Comparison of ENCODE assay signal across 8 cellular contexts in the genomic region with DNA sequence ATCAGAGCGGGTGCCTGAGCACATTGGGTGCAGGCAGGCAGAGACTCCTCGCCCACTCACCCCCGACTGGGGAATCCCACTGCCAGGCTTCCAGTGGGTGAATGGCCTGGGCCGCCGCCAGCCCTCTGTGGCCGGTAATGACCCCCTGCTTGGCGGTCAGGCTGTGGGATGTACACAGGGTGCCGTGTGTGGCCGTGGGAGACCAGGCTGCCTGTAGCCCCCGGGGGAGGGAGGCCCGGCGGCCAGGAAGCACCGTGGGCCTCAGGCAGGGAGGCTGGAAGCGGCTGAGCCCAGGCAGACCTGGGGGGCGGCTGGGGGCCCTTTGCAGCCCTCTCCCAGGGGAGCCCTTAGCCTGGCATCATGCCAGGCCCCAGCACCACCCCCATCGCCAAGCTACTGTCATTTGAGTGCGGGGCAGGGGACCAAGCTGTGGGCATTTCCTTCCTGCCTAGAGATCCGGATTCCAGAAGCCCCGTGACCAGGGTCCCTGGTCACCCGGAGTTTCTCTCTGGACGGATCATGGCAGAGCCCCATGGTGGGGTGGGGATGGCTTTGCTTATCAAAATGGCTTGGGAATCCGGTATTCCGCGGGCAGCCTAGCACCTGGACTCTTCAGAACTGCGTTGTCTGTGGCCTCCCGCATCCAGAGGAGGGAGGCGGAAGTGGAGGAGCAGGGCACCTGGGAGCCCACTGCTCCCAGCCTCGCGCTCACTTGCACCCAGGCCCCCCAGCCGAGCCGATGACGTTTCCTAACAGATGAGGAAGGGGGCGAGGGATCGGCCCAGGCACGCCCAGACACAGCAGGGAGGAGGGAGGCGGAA. TPM values are rescaled to one million over a fixed set of nuclear protein-coding genes. Genes with fewer than 3 reads are reported as not detected.
A peak's percentile ranks its signal among the peaks of the same experiment; 100 is the strongest.
DNase-seq lines count a peak whose midpoint lies in the region; ATAC-seq and TF ChIP-seq lines count a peak whose summit lies in the region.

No MANE protein-coding gene starts in this region.

- TF ChIP-seq POLR2A in heart left ventricle (IDR thresholded peaks at IDR 0.05): no peak

- BruUV-seq in Panc1 (replicated peaks; lab: Mats Ljungman, UMichigan): no TSS peak

- H3K4me1 ChIP-seq in Panc1 (ENCODE audit: control insufficient read depth, insufficient read depth, low read length): peaks cover 45% of the 10 kb centered on the region
- H3K4me1 ChIP-seq in heart left ventricle: peaks cover 3 to 68% (median 55%) of the 10 kb centered on the region in 12 donors
- peaks cover 20 to 36% of the 10 kb centered on the region in 2 experiments for H3K4me1 ChIP-seq in trophoblast cell (ENCODE audit: control insufficient read depth in 1 of 2, insufficient read depth in 2 of 2, low read length in 2 of 2)

- peak overlapping the region; percentile 91 for H3K9ac ChIP-seq in trophoblast cell (ENCODE audit: low read length)

- 4 to 10% (median 8%) methylated on average over 25 to 36 of the region's 36 CpGs for WGBS in heart left ventricle, 4 donors
- no CpG with 5 or more reads among the region's 36 CpGs for WGBS in trophoblast cell (ENCODE audit: extremely low coverage, insufficient coverage, insufficient read length)

- H2BK5ac ChIP-seq in trophoblast cell (ENCODE audit: low read depth, low read length, poor library complexity): peak overlapping the region; percentile 43

- H4K12ac ChIP-seq in trophoblast cell (ENCODE audit: low read depth, low read length): peak overlapping the region; percentile 31

- TF ChIP-seq CTCF in Panc1 (IDR thresholded peaks at IDR 0.05) (no peak), heart left ventricle (IDR thresholded peaks at IDR 0.05) (no peak)

- H3K27ac Mint-ChIP-seq in activated naive CD4-positive, alpha-beta T cell treated with anti-CD3 and anti-CD28 coated beads, Interleukin-2, amount 50 U/mL, for 72 hours: peak overlapping the region; percentile 91 to 95

- H3K27ac ChIP-seq in Panc1 (ENCODE audit: low read length): peak overlapping the region; percentile 98
- H3K27ac ChIP-seq in heart left ventricle: peak overlapping the region; percentile 27 to 95 (median 84)
- peak overlapping the region; percentile 63 for H3K27ac ChIP-seq in trophoblast cell (ENCODE audit: low read depth, low read length)

- H3K23ac ChIP-seq in trophoblast cell (ENCODE audit: low read length): no peak overlapping the region

- peak overlapping the region; percentile 95 for H3K4ac ChIP-seq in trophoblast cell (ENCODE audit: low read depth, low read length)

- in situ Hi-C loops in Panc1 (cut with HindIII; ENCODE audit: low pct_unique_long_range_greater_than_20kb, low sequenced_read_pairs): no loop called here

- peaks cover 20% of the 10 kb centered on the region for H3K79me1 ChIP-seq in trophoblast cell (ENCODE audit: low read length)

- DNase-seq in D341Med (ENCODE audit: low spot score) (peak; percentile 68), Panc1 (ENCODE audit: low read depth, low spot score) (no peak), heart left ventricle (peak; percentile 66 to 81 (median 73)), trophoblast cell (peak; percentile 52 to 56)
- peak; percentile 48 to 84 for DNase-seq in activated naive CD4-positive, alpha-beta T cell treated with anti-CD3 and anti-CD28 coated beads, Interleukin-2, amount 50 U/mL, for 72 hours (ENCODE audit: low spot score in 2 of 2)

- peaks cover 33% of the 10 kb centered on the region for H3K79me2 ChIP-seq in trophoblast cell (ENCODE audit: control insufficient read depth, insufficient read depth, low read length, poor library complexity)

- no peaks in the 10 kb centered on the region; the same call in 1 of the 2 replicates for H3K36me3 ChIP-seq in Panc1 (ENCODE audit: control insufficient read depth, insufficient read depth, low read length)
- H3K36me3 ChIP-seq in heart left ventricle: peaks cover 0 to 6% (median 0%) of the 10 kb centered on the region in 9 donors
- peaks cover 14 to 18% of the 10 kb centered on the region in 2 experiments for H3K36me3 ChIP-seq in trophoblast cell (ENCODE audit: control insufficient read depth in 1 of 2, insufficient read depth in 2 of 2, low read length in 2 of 2)

- H3K14ac ChIP-seq in trophoblast cell (ENCODE audit: low read length): peak overlapping the region; percentile 86

- POLR2A ChIA-PET in Panc1 (lab: Charles Lee): no interaction called here

- intact Hi-C loops in Panc1 (cut with micrococcal nuclease; ENCODE audit: unreplicated experiment) (no loop called here), heart left ventricle (cut with DNase I) (loop anchor here in 3 of 10 donors (5.0 kb wide), 2 partner anchors 76 to 111 kb away; a partner anchor contains a TSS)

- peak overlapping the region; percentile 95 to 98 for H3K4me3 ChIP-seq in Panc1 (ENCODE audit: low read depth in 2 of 2, low read length in 2 of 2)
- peak overlapping the region; percentile 70 to 98 (median 90) for H3K4me3 ChIP-seq in heart left ventricle
- H3K4me3 ChIP-seq in trophoblast cell (ENCODE audit: low read depth, low read length): peak overlapping the region; percentile 83

- no peaks in the 10 kb centered on the region for H3K9me3 Mint-ChIP-seq in activated naive CD4-positive, alpha-beta T cell treated with anti-CD3 and anti-CD28 coated beads, Interleukin-2, amount 50 U/mL, for 72 hours

- peak overlapping the region; percentile 15 for H4K8ac ChIP-seq in trophoblast cell (ENCODE audit: low read depth, low read length)

- H2BK12ac ChIP-seq in trophoblast cell (ENCODE audit: low read length): peak overlapping the region; percentile 42

- peak overlapping the region; percentile 43 for H3K18ac ChIP-seq in trophoblast cell (ENCODE audit: low read length)

- H3K27me3 ChIP-seq in Panc1 (ENCODE audit: control insufficient read depth, insufficient read depth, low read length): no peaks in the 10 kb centered on the region
- no peaks in the 10 kb centered on the region for H3K27me3 ChIP-seq in heart left ventricle
- no peaks in the 10 kb centered on the region for H3K27me3 ChIP-seq in trophoblast cell (ENCODE audit: insufficient read depth, low read length)

- peak overlapping the region; percentile 81 for H2AK5ac ChIP-seq in trophoblast cell (ENCODE audit: low read length)

- H3K4me2 ChIP-seq in trophoblast cell (ENCODE audit: low read length): peak overlapping the region; percentile 91

- peak; percentile 3 for ATAC-seq in HG03025 (IDR thresholded peaks at IDR 0.05; ENCODE audit: low FRiP score, unreplicated experiment)
- peak; percentile 36 for ATAC-seq in Panc1
- peak; percentile 10 to 51 for ATAC-seq in activated naive CD4-positive, alpha-beta T cell treated with anti-CD3 and anti-CD28 coated beads, Interleukin-2, amount 50 U/mL, for 72 hours
- peak in 3 of 4 donors; percentile 2 to 13 (median 7) for ATAC-seq in heart left ventricle
- ATAC-seq in HG03095 (IDR thresholded peaks at IDR 0.05; ENCODE audit: unreplicated experiment): no peak
- no peak for ATAC-seq in GM19452 (IDR thresholded peaks at IDR 0.05; ENCODE audit: unreplicated experiment)

- peak overlapping the region; percentile 87 for H4K91ac ChIP-seq in trophoblast cell (ENCODE audit: low read depth, low read length)

- H2AFZ ChIP-seq in trophoblast cell (ENCODE audit: insufficient read depth, low read length, poor library complexity): peak overlapping the region; percentile 48

- H3K9me3 ChIP-seq in Panc1 (ENCODE audit: control insufficient read depth, insufficient read depth, low read depth, low read length) (no peaks in the 10 kb centered on the region), heart left ventricle (no peaks in the 10 kb centered on the region), trophoblast cell (ENCODE audit: insufficient read depth, low read depth, low read length) (no peaks in the 10 kb centered on the region)

- H3K36me3 Mint-ChIP-seq in activated naive CD4-positive, alpha-beta T cell treated with anti-CD3 and anti-CD28 coated beads, Interleukin-2, amount 50 U/mL, for 72 hours: peaks cover 0 to 5% of the 10 kb centered on the region in 2 donors

- H2BK120ac ChIP-seq in trophoblast cell (ENCODE audit: insufficient read depth, low read length, poor library complexity): peak overlapping the region; percentile 39

- CTCF ChIA-PET in Panc1 (lab: Charles Lee): interaction anchor here (0.6 kb wide), 1 partner anchor 28 kb away, joined by 3 read pairs; no protein-coding TSS in a partner anchor

RNA-seq across cellular contexts. Expression of a gene that starts 1.1 kb away (rescaled TPM):
- total RNA-seq in Panc1 (2021; ENCODE audit: unreplicated experiment) (278 TPM), heart left ventricle (100 to 1,000 TPM in 1 of 9 donors, 10 to 100 TPM in 7, 1 to 10 TPM in 1; 8.5 to 104 (median 12.8) TPM)
- polyA plus RNA-seq in Panc1 (2012; ENCODE audit: insufficient read length): 421 TPM
- total RNA-seq in activated naive CD4-positive, alpha-beta T cell treated with anti-CD3 and anti-CD28 coated beads, Interleukin-2, amount 50 U/mL, for 72 hours: 10 to 100 TPM; 23.8 to 28.3 TPM
- 10 to 100 TPM in 1 of 2 donors, 1 to 10 TPM in 1; 5.7 to 14.8 TPM for polyA plus RNA-seq in heart left ventricle
- polyA plus RNA-seq in trophoblast cell (2013): 117 and 118 TPM in 2 replicates

RNA-seq across cellular contexts. Expression of a gene that starts 55.1 kb away (rescaled TPM):
- total RNA-seq in Panc1 (2021; ENCODE audit: unreplicated experiment) (0.57 TPM), heart left ventricle (under 1 TPM in 3 of 9 donors, not detected in 6; 0.05 to 0.48 (median 0.10) TPM)
- 0.91 TPM for polyA plus RNA-seq in Panc1 (2012; ENCODE audit: insufficient read length)
- total RNA-seq in activated naive CD4-positive, alpha-beta T cell treated with anti-CD3 and anti-CD28 coated beads, Interleukin-2, amount 50 U/mL, for 72 hours: under 1 TPM; 0.06 to 0.14 TPM
- polyA plus RNA-seq in heart left ventricle: under 1 TPM; 0.01 to 0.04 TPM
- polyA plus RNA-seq in trophoblast cell (2013): 0.41 and 0.64 TPM in 2 replicates

Comparison
In these comparisons a context has a peak if more than half of its experiments do, and no peak if none do; other contexts are left out.
1. ATAC-seq: peak in HG03025 (single experiment), Panc1 (single experiment), activated naive CD4-positive, alpha-beta T cell treated with anti-CD3 and anti-CD28 coated beads, Interleukin-2, amount 50 U/mL, for 72 hours (2 of 2) and heart left ventricle (3 of 4); none in HG03095 (single experiment) and GM19452 (single experiment).
2. Peak in every context shown above with its lines, with median percentiles within 50 percentile points of each other: H3K27ac ChIP-seq and H3K4me3 ChIP-seq.